16 cellular contexts compared by ENCODE assay signal in the genomic region with DNA sequence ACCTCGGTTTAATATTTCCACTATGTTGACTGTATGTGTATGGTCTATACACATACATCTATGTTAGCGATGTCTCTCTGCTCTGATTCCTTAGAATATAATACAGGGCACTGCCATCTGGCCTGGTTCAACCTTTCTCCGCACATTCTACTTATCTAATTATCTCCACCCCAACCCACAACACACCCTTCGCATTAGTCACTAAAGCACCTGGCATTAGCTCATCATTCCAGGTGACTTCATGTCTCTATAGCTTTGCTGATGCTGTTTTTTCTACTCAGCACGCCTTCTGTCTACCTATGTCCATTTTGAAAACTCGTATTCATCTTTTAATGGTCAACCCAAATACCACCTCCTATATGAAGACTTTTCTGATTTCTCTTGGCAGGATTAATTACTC.
DNase-seq lines count a peak whose midpoint lies in the region; FAIRE-seq and TF ChIP-seq lines count a peak whose summit lies in the region.
"Had no signal": no experiment of that assay in that cellular context is flagged by ENCODE, and none has a peak within 500 bp of the region (broad histone marks: within the 10 kb centered on the region; RNA-seq: fewer than 3 reads in every experiment).

No MANE protein-coding gene starts in this region.

- H3K9me3 ChIP-seq in small intestine (ENCODE audit: control insufficient read depth, low read depth) = no peaks in the 10 kb centered on the region

- no peaks in the 10 kb centered on the region for H3K4me1 ChIP-seq in small intestine (ENCODE audit: control insufficient read depth in 2 of 2, insufficient read depth in 1 of 2, low read depth in 1 of 2, low read length in 1 of 2)

- intact Hi-C loops in activated T-helper 2 cell treated with anti-CD3 and anti-CD28 coated beads, Interferon-gamma antibody, Interleukin-2, Interleukin-4, amounts not matched to agents 10 μg/mL and 5 μg/mL and 100 μg/mL, durations not matched to agents 14 hours and 24 hours and 36 hours (cut with micrococcal nuclease) = no loop called here

- H3K4me3 ChIP-seq in epithelial cell of esophagus (ENCODE audit: low read length) (no peak overlapping the region), small intestine (ENCODE audit: low read depth in 1 of 2, low read length in 2 of 2) (no peak overlapping the region)

- no peaks in the 10 kb centered on the region for H3K36me3 Mint-ChIP-seq in activated T-helper 2 cell treated with anti-CD3 and anti-CD28 coated beads, Interferon-gamma antibody, Interleukin-2, Interleukin-4, amounts not matched to agents 10 μg/mL and 5 μg/mL and 100 μg/mL, durations not matched to agents 14 hours and 24 hours and 36 hours (ENCODE audit: low read depth)
- H3K36me3 Mint-ChIP-seq: CD4-positive, alpha-beta memory T cell had no signal

- TF ChIP-seq CTCF in epithelial cell of esophagus (IDR thresholded peaks at IDR 0.05; ENCODE audit: insufficient read depth, low read depth, low read length, missing control alignments) = no peak

- no peak overlapping the region for H3K27ac ChIP-seq in small intestine (ENCODE audit: low read depth in 1 of 2, low read length in 1 of 2)
- H3K27ac ChIP-seq: KMS-11 had no signal

- peaks cover 2% of the 10 kb centered on the region for H3K4me1 Mint-ChIP-seq in activated T-helper 2 cell treated with anti-CD3 and anti-CD28 coated beads, Interferon-gamma antibody, Interleukin-2, Interleukin-4, amounts not matched to agents 10 μg/mL and 5 μg/mL and 100 μg/mL, durations not matched to agents 14 hours and 24 hours and 36 hours (ENCODE audit: low read depth)
- H3K4me1 Mint-ChIP-seq: B cell had no signal

- H3K27me3 ChIP-seq in small intestine (ENCODE audit: control insufficient read depth in 2 of 2, insufficient read depth in 2 of 2, low read length in 2 of 2) = peaks cover 0 to 2% of the 10 kb centered on the region in 2 donors

- no peaks in the 10 kb centered on the region for H3K9me3 Mint-ChIP-seq in activated T-helper 2 cell treated with anti-CD3 and anti-CD28 coated beads, Interferon-gamma antibody, Interleukin-2, Interleukin-4, amounts not matched to agents 10 μg/mL and 5 μg/mL and 100 μg/mL, durations not matched to agents 14 hours and 24 hours and 36 hours
- H3K9me3 Mint-ChIP-seq: CD4-positive, alpha-beta memory T cell had no signal

- no peak overlapping the region for H3K27ac Mint-ChIP-seq in activated T-helper 2 cell treated with anti-CD3 and anti-CD28 coated beads, Interferon-gamma antibody, Interleukin-2, Interleukin-4, amounts not matched to agents 10 μg/mL and 5 μg/mL and 100 μg/mL, durations not matched to agents 14 hours and 24 hours and 36 hours
- H3K27ac Mint-ChIP-seq: B cell; CD4-positive, alpha-beta memory T cell had no signal

- H3K27me3 Mint-ChIP-seq in activated T-helper 2 cell treated with anti-CD3 and anti-CD28 coated beads, Interferon-gamma antibody, Interleukin-2, Interleukin-4, amounts not matched to agents 10 μg/mL and 5 μg/mL and 100 μg/mL, durations not matched to agents 14 hours and 24 hours and 36 hours (ENCODE audit: low read depth) = peaks cover 8% of the 10 kb centered on the region

- H3K36me3 ChIP-seq in small intestine (ENCODE audit: control insufficient read depth in 2 of 2, insufficient read depth in 2 of 2, low read length in 2 of 2) = no peaks in the 10 kb centered on the region

- FAIRE-seq in small intestine (lab: Jason Lieb, UNC) = no peak
- FAIRE-seq: H1, HepG2 had no signal

- 52 to 81% (median 57%) methylated on average over 6 of the region's 6 CpGs for WGBS in small intestine, 3 donors

- H3K4me3 Mint-ChIP-seq in activated T-helper 2 cell treated with anti-CD3 and anti-CD28 coated beads, Interferon-gamma antibody, Interleukin-2, Interleukin-4, amounts not matched to agents 10 μg/mL and 5 μg/mL and 100 μg/mL, durations not matched to agents 14 hours and 24 hours and 36 hours (ENCODE audit: low read depth) = no peak overlapping the region
- H3K4me3 Mint-ChIP-seq: B cell; CD4-positive, alpha-beta memory T cell had no signal

- DNase-seq in LoVo (ENCODE audit: low spot score) (peak; percentile 29), NCI-H82 (lab: John Stamatoyannopoulos, UW) (peak; percentile 57), epithelial cell of esophagus (ENCODE audit: low read depth) (peak; percentile 56), small intestine (peak; percentile 72), amniotic stem cell (lab: John Stamatoyannopoulos, UW) (no peak)
- no peak for DNase-seq in activated naive CD4-positive, alpha-beta T cell treated with anti-CD3 and anti-CD28 coated beads, Interleukin-2, amount 50 U/mL, for 16 hours
- no peak for DNase-seq in activated T-helper 2 cell treated with anti-CD3 and anti-CD28 coated beads, Interferon-gamma antibody, Interleukin-2, Interleukin-4, amounts not matched to agents 10 μg/mL and 5 μg/mL and 100 μg/mL, durations not matched to agents 14 hours and 24 hours and 36 hours (ENCODE audit: low spot score)
- DNase-seq: ACHN; CD4-positive, alpha-beta memory T cell; NCI-H2029; NCI-H2227 treated with DMSO at 0.1 percent for 48 hours; NCI-H524 treated with DMSO at 0.1 percent for 48 hours had no signal

Comparison
In these comparisons a context has a peak if more than half of its experiments do, and no peak if none do; other contexts are left out.
1. DNase-seq: peak in LoVo (single experiment), NCI-H82 (single experiment), epithelial cell of esophagus (single experiment) and small intestine (single experiment); none in amniotic stem cell (single experiment), activated naive CD4-positive, alpha-beta T cell treated with anti-CD3 and anti-CD28 coated beads, Interleukin-2, amount 50 U/mL, for 16 hours (single experiment) and activated T-helper 2 cell treated with anti-CD3 and anti-CD28 coated beads, Interferon-gamma antibody, Interleukin-2, Interleukin-4, amounts not matched to agents 10 μg/mL and 5 μg/mL and 100 μg/mL, durations not matched to agents 14 hours and 24 hours and 36 hours (single experiment).